ENCODE assay signal across 8 cellular contexts in the genomic region with DNA sequence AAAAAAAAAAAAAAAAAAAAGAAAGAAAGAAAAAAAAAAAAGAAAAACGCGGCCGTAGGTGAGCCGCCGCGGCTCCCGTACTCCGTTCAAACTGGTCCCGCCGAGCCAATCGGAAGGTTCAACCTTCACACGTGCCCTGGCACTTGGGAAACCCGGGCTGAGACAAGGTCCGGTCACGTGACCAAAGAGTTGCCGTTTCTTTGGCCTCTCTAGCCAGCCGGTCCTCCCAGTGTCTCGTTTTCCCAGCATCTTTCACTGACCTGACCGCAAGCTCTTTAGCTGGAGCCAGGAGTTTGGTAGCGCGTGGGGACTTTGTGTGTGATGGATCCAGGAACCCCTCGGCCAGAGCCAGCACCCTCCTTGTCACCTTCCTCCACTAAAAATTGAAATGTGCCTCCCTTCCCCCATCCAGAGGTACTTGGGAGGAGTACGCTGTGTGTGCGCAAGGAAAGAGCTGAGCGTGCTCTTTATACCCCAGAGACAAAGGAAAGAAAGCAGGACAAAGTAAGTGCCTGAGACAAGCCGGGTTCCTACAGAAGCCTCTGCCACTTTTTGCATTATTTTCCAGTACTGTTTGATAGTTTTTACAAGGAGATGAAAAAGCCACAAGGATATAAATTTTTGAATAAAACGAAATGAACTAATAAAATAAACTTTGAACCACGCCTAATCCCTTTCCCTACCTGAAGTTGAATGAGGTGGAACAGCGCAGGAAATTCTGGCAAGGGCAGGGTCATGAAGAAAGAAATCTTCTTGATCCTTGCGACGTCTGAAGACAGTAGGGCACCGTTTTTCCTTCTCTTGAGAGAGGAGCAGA. TPM values are rescaled to one million over a fixed set of nuclear protein-coding genes. Genes with fewer than 3 reads are reported as not detected.
A peak's percentile ranks its signal among the peaks of the same experiment; 100 is the strongest.
DNase-seq lines count a peak whose midpoint lies in the region; ATAC-seq and TF ChIP-seq lines count a peak whose summit lies in the region.

No MANE protein-coding gene starts in this region.

- H3K27me3 ChIP-seq in BE2C = no peaks in the 10 kb centered on the region

- H3K36me3 ChIP-seq in BE2C = peaks cover 33% of the 10 kb centered on the region

- ATAC-seq in GM19351 (IDR thresholded peaks at IDR 0.05; ENCODE audit: unreplicated experiment) = peak; percentile 76
- ATAC-seq in HG03520 (IDR thresholded peaks at IDR 0.05; ENCODE audit: unreplicated experiment) = peak; percentile 74
- ATAC-seq in left lobe of liver = peak; percentile 81

- TF ChIP-seq CTCF in BE2C (IDR thresholded peaks at IDR 0.05; ENCODE audit: low read depth, low read length) = no peak

- no peaks in the 10 kb centered on the region for H3K9me3 ChIP-seq in BE2C

- no peaks in the 10 kb centered on the region; the same call in 1 of the 2 replicates for H3K4me1 ChIP-seq in BE2C

- peak overlapping the region; percentile 93 for H3K4me3 ChIP-seq in BE2C (ENCODE audit: low read depth, low read length)

- DNase-seq in BE2C (peak; percentile 98), NCI-H69 (lab: John Stamatoyannopoulos, UW) (peak; percentile 100), dedifferentiated amniotic fluid mesenchymal stem cell (ENCODE audit: extremely low spot score) (peak; percentile 99), left lobe of liver (ENCODE audit: low spot score) (peak; percentile 97)
- peak; percentile 90 for DNase-seq in activated CD4-positive, alpha-beta T cell treated with anti-CD3 and anti-CD28 coated beads, Interleukin-2, amount 50 U/mL, for 1 hour
- DNase-seq in stimulated activated CD4-positive, alpha-beta T cell treated with anti-CD3 and anti-CD28 coated beads, Interleukin-2, amount 100 ng/mL, for 24 hours = peak; percentile 90 to 93

RNA-seq across cellular contexts. Expression of a gene that starts 1.0 kb away (rescaled TPM):
- polyA plus RNA-seq in BE2C (2012; ENCODE audit: insufficient read depth, insufficient read length, low read depth) = 300 TPM
- total RNA-seq in left lobe of liver = 19.5 TPM

RNA-seq across cellular contexts. Expression of a gene that starts 11.7 kb away (rescaled TPM):
- polyA plus RNA-seq in BE2C (2012; ENCODE audit: insufficient read depth, insufficient read length, low read depth) = 547 TPM
- total RNA-seq in left lobe of liver = 91.0 TPM

RNA-seq across cellular contexts. Expression of a gene that starts 14.5 kb away (rescaled TPM):
- polyA plus RNA-seq in BE2C (2012; ENCODE audit: insufficient read depth, insufficient read length, low read depth) = 266 TPM
- total RNA-seq in left lobe of liver = 23.0 TPM

RNA-seq across cellular contexts. Expression of a gene that starts 26.3 kb away (rescaled TPM):
- 15.0 TPM for polyA plus RNA-seq in BE2C (2012; ENCODE audit: insufficient read depth, insufficient read length, low read depth)
- 3.3 TPM for total RNA-seq in left lobe of liver

RNA-seq across cellular contexts. Expression of a gene that starts 28.8 kb away (rescaled TPM):
- polyA plus RNA-seq in BE2C (2012; ENCODE audit: insufficient read depth, insufficient read length, low read depth) = not detected
- total RNA-seq in left lobe of liver = not detected

Comparison
In these comparisons a context has a peak if more than half of its experiments do, and no peak if none do; other contexts are left out.
1. Peak in every context shown above with its lines: DNase-seq, ATAC-seq and H3K4me3 ChIP-seq.